8 cellular contexts compared by ENCODE assay signal in the genomic region with DNA sequence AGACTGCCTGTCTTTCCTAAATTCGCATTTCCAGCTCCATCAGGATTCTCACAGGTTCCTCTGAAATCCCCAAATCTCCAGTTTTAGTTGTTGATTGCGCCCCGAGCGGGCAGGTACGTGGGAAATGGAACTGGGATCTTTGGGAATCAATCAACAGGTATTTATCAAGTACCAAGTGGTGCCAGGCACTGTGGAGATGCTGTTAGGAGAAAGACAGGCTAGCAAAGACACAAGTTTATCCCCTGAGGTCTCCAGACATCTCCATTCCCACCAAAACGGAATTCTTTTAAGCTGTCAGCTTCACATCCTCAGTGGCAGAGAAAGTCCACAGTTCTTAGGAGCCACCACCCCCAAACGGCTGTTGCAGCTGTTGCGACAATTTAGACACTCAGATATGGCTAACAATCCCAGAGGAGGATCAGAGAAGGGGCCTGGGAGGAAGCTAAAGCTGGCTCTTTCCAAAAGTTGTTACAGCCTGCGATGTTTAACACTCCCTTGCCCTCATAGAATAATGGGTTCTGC. TPM values are rescaled to one million over a fixed set of nuclear protein-coding genes. Genes with fewer than 3 reads are reported as not detected.
DNase-seq lines count a peak whose midpoint lies in the region; ATAC-seq and TF ChIP-seq lines count a peak whose summit lies in the region.

No MANE protein-coding gene starts in this region.

- H3K9me3 ChIP-seq in OCI-LY3 (ENCODE audit: insufficient read depth, low read length) (no peaks in the 10 kb centered on the region), gastroesophageal sphincter (no peaks in the 10 kb centered on the region), trophoblast cell (ENCODE audit: insufficient read depth, low read depth, low read length) (no peaks in the 10 kb centered on the region)

- DNase-seq in CD14-positive monocyte (ENCODE audit: low spot score) (no peak), trophoblast cell (no peak), SIG-M5 treated with dmso at 0.1 percent for 504 hours (lab: John Stamatoyannopoulos, UW; ENCODE audit: unreplicated experiment) (no peak), D341Med (ENCODE audit: low spot score) (no peak), GM03348 (ENCODE audit: low spot score) (no peak)
- DNase-seq in stimulated activated CD4-positive, alpha-beta T cell treated with anti-CD3 and anti-CD28 coated beads, Interleukin-12 subunit alpha, Interleukin-12 subunit beta, amount 100 ng/mL, for 4 hours = no peak

- ATAC-seq in gastroesophageal sphincter = no peak

- H3K9me3 Mint-ChIP-seq in CD14-positive monocyte = peaks cover 0 to 3% (median 0%) of the 10 kb centered on the region in 7 donors

- H4K8ac ChIP-seq in trophoblast cell (ENCODE audit: low read depth, low read length) = peak overlapping the region; percentile 57

- no peak overlapping the region for H3K14ac ChIP-seq in trophoblast cell (ENCODE audit: low read length)

- H3K18ac ChIP-seq in trophoblast cell (ENCODE audit: low read length) = no peak overlapping the region

- no peak overlapping the region for H3K23ac ChIP-seq in trophoblast cell (ENCODE audit: low read length)

- H4K20me1 ChIP-seq in OCI-LY3 (ENCODE audit: insufficient read depth, low read length) = no peaks in the 10 kb centered on the region

- no peak for TF ChIP-seq CTCF in CD14-positive monocyte (IDR thresholded peaks at IDR 0.05)
- no peak for TF ChIP-seq CTCF in OCI-LY3 (IDR thresholded peaks at IDR 0.05; ENCODE audit: low read depth, low read length)
- no peak for TF ChIP-seq CTCF in gastroesophageal sphincter (IDR thresholded peaks at IDR 0.05)

- H3K4me1 ChIP-seq in OCI-LY3 (ENCODE audit: low read length) (peaks cover 8% of the 10 kb centered on the region), gastroesophageal sphincter (peaks cover 3 to 48% (median 9%) of the 10 kb centered on the region in 3 donors), trophoblast cell (ENCODE audit: control insufficient read depth in 1 of 2, insufficient read depth in 2 of 2, low read length in 2 of 2) (peaks cover 6 to 12% of the 10 kb centered on the region in 2 experiments)

- peaks cover 24% of the 10 kb centered on the region for H3K79me2 ChIP-seq in OCI-LY3 (ENCODE audit: low read length)
- H3K79me2 ChIP-seq in trophoblast cell (ENCODE audit: control insufficient read depth, insufficient read depth, low read length, poor library complexity) = peaks cover 4% of the 10 kb centered on the region

- H2BK12ac ChIP-seq in trophoblast cell (ENCODE audit: low read length) = no peak overlapping the region

- no peak overlapping the region for H2BK5ac ChIP-seq in trophoblast cell (ENCODE audit: low read depth, low read length, poor library complexity)

- TF ChIP-seq EP300 in gastroesophageal sphincter (IDR thresholded peaks at IDR 0.05) = no peak

- H3K27ac ChIP-seq in OCI-LY3 (ENCODE audit: low read length) = no peak overlapping the region
- H3K27ac ChIP-seq in gastroesophageal sphincter = peak overlapping the region; percentile 95 to 99 (median 98)
- no peak overlapping the region for H3K27ac ChIP-seq in trophoblast cell (ENCODE audit: low read depth, low read length)

- 25 to 38% methylated on average over 7 to 8 of the region's 9 CpGs for WGBS in gastroesophageal sphincter (ENCODE audit: low coverage in 1 of 2), 2 donors
- WGBS in trophoblast cell (ENCODE audit: extremely low coverage, insufficient coverage, insufficient read length) = no CpG with 5 or more reads among the region's 9 CpGs

- H3K4me1 Mint-ChIP-seq in CD14-positive monocyte = peaks cover 28% of the 10 kb centered on the region

- peak overlapping the region; percentile 96 to 99 for H3K4me3 Mint-ChIP-seq in CD14-positive monocyte

- H2AFZ ChIP-seq in OCI-LY3 (ENCODE audit: low read depth, low read length) (peak overlapping the region; percentile 99), trophoblast cell (ENCODE audit: insufficient read depth, low read length, poor library complexity) (peak overlapping the region; percentile 76)

- H3K27me3 ChIP-seq in OCI-LY3 (ENCODE audit: low read depth, low read length) (peaks cover 25% of the 10 kb centered on the region), gastroesophageal sphincter (no peaks in the 10 kb centered on the region), trophoblast cell (ENCODE audit: insufficient read depth, low read length) (no peaks in the 10 kb centered on the region)

- no peak overlapping the region for H2BK120ac ChIP-seq in trophoblast cell (ENCODE audit: insufficient read depth, low read length, poor library complexity)

- peaks cover 10 to 28% (median 10%) of the 10 kb centered on the region in 3 donors for H3K27me3 Mint-ChIP-seq in CD14-positive monocyte (ENCODE audit: low read depth in 3 of 3)

- peaks cover 8 to 15% of the 10 kb centered on the region in 2 donors for H3K36me3 Mint-ChIP-seq in CD14-positive monocyte

- no peak overlapping the region for H4K12ac ChIP-seq in trophoblast cell (ENCODE audit: low read depth, low read length)

- H3K9ac ChIP-seq in OCI-LY3 (ENCODE audit: low read length) (0 out of 2 replicates have a peak overlapping the region, but pooled peaks have one; percentile 87), trophoblast cell (ENCODE audit: low read length) (no peak overlapping the region)

- TF ChIP-seq POLR2A in gastroesophageal sphincter (IDR thresholded peaks at IDR 0.05) = no peak

- H2AK5ac ChIP-seq in trophoblast cell (ENCODE audit: low read length) = no peak overlapping the region

- H3K4me3 ChIP-seq in OCI-LY3 (ENCODE audit: low read length) (peak overlapping the region; percentile 83), gastroesophageal sphincter (peak overlapping the region; percentile 40 to 75), trophoblast cell (ENCODE audit: low read depth, low read length) (no peak overlapping the region)

- peaks cover 19% of the 10 kb centered on the region for H3K36me3 ChIP-seq in OCI-LY3 (replicated peaks; ENCODE audit: low read depth, low read length)
- peaks cover 0 to 10% of the 10 kb centered on the region in 2 donors for H3K36me3 ChIP-seq in gastroesophageal sphincter
- peaks cover 0 to 2% of the 10 kb centered on the region in 2 experiments for H3K36me3 ChIP-seq in trophoblast cell (ENCODE audit: control insufficient read depth in 1 of 2, insufficient read depth in 2 of 2, low read length in 2 of 2)

- peak overlapping the region; percentile 29 for H4K91ac ChIP-seq in trophoblast cell (ENCODE audit: low read depth, low read length)

- no peak overlapping the region for H3K27ac Mint-ChIP-seq in CD14-positive monocyte

- H3K4me2 ChIP-seq in OCI-LY3 (ENCODE audit: low read length) (peak overlapping the region; percentile 93), trophoblast cell (ENCODE audit: low read length) (peak overlapping the region; percentile 71)

- intact Hi-C loops in CD14-positive monocyte (cut with micrococcal nuclease) = loop anchor here (5.0 to 10.0 kb wide), 4 partner anchors 53 to 225 kb away; a partner anchor contains a TSS

- H3K79me1 ChIP-seq in trophoblast cell (ENCODE audit: low read length) = peaks cover 16% of the 10 kb centered on the region

- no peak overlapping the region for H3K4ac ChIP-seq in trophoblast cell (ENCODE audit: low read depth, low read length)

RNA-seq across cellular contexts. Expression of a gene that starts 1.8 kb away (rescaled TPM):
- polyA plus RNA-seq in CD14-positive monocyte = 100 to 1,000 TPM; 498 to 522 TPM
- 100 to 1,000 TPM; 197 to 324 (median 245) TPM for total RNA-seq in gastroesophageal sphincter
- 232 and 239 TPM in 2 replicates for polyA plus RNA-seq in trophoblast cell (2013)

RNA-seq across cellular contexts. Expression of a gene that starts 49.6 kb away (rescaled TPM):
- polyA plus RNA-seq in CD14-positive monocyte = 10 to 100 TPM; 60.1 to 69.6 TPM
- 100 to 1,000 TPM; 400 to 469 (median 424) TPM for total RNA-seq in gastroesophageal sphincter
- 44.9 and 46.2 TPM in 2 replicates for polyA plus RNA-seq in trophoblast cell (2013)

RNA-seq across cellular contexts. Expression of a gene that starts 51.5 kb away (rescaled TPM):
- 10 to 100 TPM; 21.7 to 24.4 TPM for polyA plus RNA-seq in CD14-positive monocyte
- total RNA-seq in gastroesophageal sphincter = 10 to 100 TPM; 26.7 to 54.9 (median 33.3) TPM
- polyA plus RNA-seq in trophoblast cell (2013) = 15.4 and 15.8 TPM in 2 replicates

Comparison
In these comparisons a context has a peak if more than half of its experiments do, and no peak if none do; other contexts are left out.
1. H3K27ac ChIP-seq: peak in gastroesophageal sphincter (4 of 4); none in OCI-LY3 (single experiment) and trophoblast cell (single experiment).